31 cellular contexts compared by ENCODE assay signal in genomic region chr3:170075425-170076091, GRCh38.
"Had no signal": no experiment of that assay in that cellular context is flagged by ENCODE, and none has a peak within 500 bp of the region (broad histone marks: within the 10 kb centered on the region; RNA-seq: fewer than 3 reads in every experiment).

No MANE protein-coding gene starts in this region.

- H3K27ac ChIP-seq: lower lobe of right lung, neural progenitor cell, neutrophil, prostate gland, sigmoid colon, testis, thyroid gland, upper lobe of left lung, vagina had no signal

- H2AFZ ChIP-seq: neural progenitor cell had no signal

- H3K4me3 Mint-ChIP-seq: immature natural killer cell; natural killer cell; nephron progenitor cell; neural progenitor cell; stimulated activated memory B cell treated with anti-CD40 and anti-IgM and Interleukin-4, amounts not matched to agents 10 μg/mL and 1 μg/mL and 100 μg/mL, for 72 hours; stimulated activated naive CD8-positive, alpha-beta T cell treated with anti-CD3 and anti-CD28 coated beads, Interleukin-15, amount 100 ng/mL, for 72 hours had no signal

- H3K27me3 ChIP-seq: neural progenitor cell, neutrophil, sigmoid colon, testis, thyroid gland, transverse colon, upper lobe of left lung, vagina had no signal

- H3K27me3 Mint-ChIP-seq: naive B cell; stimulated activated memory B cell treated with anti-CD40 and anti-IgM and Interleukin-4, amounts not matched to agents 10 μg/mL and 1 μg/mL and 100 μg/mL, for 72 hours; stimulated activated naive CD8-positive, alpha-beta T cell treated with anti-CD3 and anti-CD28 coated beads, Interleukin-15, amount 100 ng/mL, for 72 hours had no signal

- H3K4me3 ChIP-seq: lower lobe of right lung, neural progenitor cell, prostate gland, sigmoid colon, smooth muscle cell, testis, thyroid gland, transverse colon, upper lobe of left lung, vagina had no signal

- DNase-seq: hypothalamus; immature natural killer cell; lower lobe of right lung; mammary epithelial cell; mesenchymal stem cell; naive B cell; natural killer cell; nephron progenitor cell; occipital lobe; retina; right cardiac atrium; sigmoid colon; stimulated activated CD4-positive, alpha-beta T cell treated with anti-CD3 and anti-CD28 coated beads, Interleukin-1b, Interleukin-23, amount 100 ng/mL, for 48 hours; stimulated activated CD4-positive, alpha-beta T cell treated with anti-CD3 and anti-CD28 coated beads, Interleukin-2, amount 100 ng/mL, for 48 hours; stimulated activated CD4-positive, alpha-beta T cell treated with anti-CD3 and anti-CD28 coated beads, Interleukin-4, amount 100 ng/mL, for 4 hours; stimulated activated CD8-positive, alpha-beta memory T cell treated with anti-CD3 and anti-CD28 coated beads, Interleukin-4, amount 100 ng/mL, for 48 hours; stimulated activated naive CD4-positive, alpha-beta T cell treated with Interleukin-2 at 50 U/mL for 16 hours; stimulated activated naive CD8-positive, alpha-beta T cell treated with anti-CD3 and anti-CD28 coated beads, Interleukin-15, amount 100 ng/mL, for 72 hours; substantia nigra; testis; thyroid gland; transverse colon; upper lobe of left lung had no signal

- H3K4me1 Mint-ChIP-seq: natural killer cell had no signal

- H3K27ac Mint-ChIP-seq: immature natural killer cell; natural killer cell; nephron progenitor cell; neural progenitor cell; stimulated activated memory B cell treated with anti-CD40 and anti-IgM and Interleukin-4, amounts not matched to agents 10 μg/mL and 1 μg/mL and 100 μg/mL, for 72 hours; stimulated activated naive CD8-positive, alpha-beta T cell treated with anti-CD3 and anti-CD28 coated beads, Interleukin-15, amount 100 ng/mL, for 72 hours had no signal

- H3K36me3 ChIP-seq: lower lobe of right lung, neural progenitor cell, prostate gland, thyroid gland, transverse colon, upper lobe of left lung, vagina had no signal

- H3K9me3 ChIP-seq: lower lobe of right lung, neutrophil, prostate gland, sigmoid colon, testis, thyroid gland, transverse colon, upper lobe of left lung, vagina had no signal

- H3K9ac ChIP-seq: neural progenitor cell had no signal

- H3K4me1 ChIP-seq: lower lobe of right lung, neural progenitor cell, prostate gland, sigmoid colon, upper lobe of left lung, vagina had no signal

- H3K9me3 Mint-ChIP-seq: immature natural killer cell, natural killer cell had no signal

- H3K4me2 ChIP-seq: neural progenitor cell, smooth muscle cell had no signal

- ATAC-seq: left lobe of liver; lower lobe of right lung; natural killer cell; right cardiac atrium; stimulated activated memory B cell treated with anti-CD40 and anti-IgM and Interleukin-4, amounts not matched to agents 10 μg/mL and 1 μg/mL and 100 μg/mL, for 72 hours; stimulated activated naive CD8-positive, alpha-beta T cell treated with anti-CD3 and anti-CD28 coated beads, Interleukin-15, amount 100 ng/mL, for 72 hours had no signal

- FAIRE-seq: islet of Langerhans had no signal
